Comparison of ENCODE assay signal across 32 cellular contexts in genomic region chr10:49162761-49163160, GRCh38. TPM values are rescaled to one million over a fixed set of nuclear protein-coding genes. Genes with fewer than 3 reads are reported as not detected.
DNase-seq lines count a peak whose midpoint lies in the region; ATAC-seq, FAIRE-seq and TF ChIP-seq lines count a peak whose summit lies in the region.
"Had no signal": no experiment of that assay in that cellular context is flagged by ENCODE, and none has a peak within 500 bp of the region (broad histone marks: within the 10 kb centered on the region; RNA-seq: fewer than 3 reads in every experiment).

No MANE protein-coding gene starts in this region.

- H2AFZ ChIP-seq in H1 (ENCODE audit: low read length) = no peak overlapping the region
- H2AFZ ChIP-seq: PC-9 had no signal

- no peak overlapping the region for H3K14ac ChIP-seq in H1 (ENCODE audit: insufficient read length)

- H3K36me3 ChIP-seq in H1 (ENCODE audit: control insufficient read depth in 2 of 4, insufficient read depth in 4 of 4, low read length in 3 of 4) (no peaks in the 10 kb centered on the region), colonic mucosa (no peaks in the 10 kb centered on the region)
- H3K36me3 ChIP-seq: BE2C, SJCRH30 had no signal

- H3K4me3 Mint-ChIP-seq in activated CD4-positive, alpha-beta T cell treated with anti-CD3 and anti-CD28 coated beads for 36 hours = no peak overlapping the region
- no peak overlapping the region for H3K4me3 Mint-ChIP-seq in osteocyte (ENCODE audit: unreplicated experiment)
- H3K4me3 Mint-ChIP-seq: CD14-positive monocyte; CD8-positive, alpha-beta memory T cell had no signal

- peaks cover 0 to 2% (median under 1%) of the 10 kb centered on the region in 4 experiments; a peak in 3 of 7 replicates for H3K4me1 ChIP-seq in H1 (replicated peaks in 1 of 4; ENCODE audit: control insufficient read depth in 3 of 4, insufficient read depth in 4 of 4, low read length in 3 of 4)
- H3K4me1 ChIP-seq in colonic mucosa = no peaks in the 10 kb centered on the region
- H3K4me1 ChIP-seq: BE2C, SJCRH30 had no signal

- H3K4me1 Mint-ChIP-seq in activated CD4-positive, alpha-beta T cell treated with anti-CD3 and anti-CD28 coated beads for 36 hours = peaks cover 13% of the 10 kb centered on the region
- H3K4me1 Mint-ChIP-seq in osteocyte (ENCODE audit: unreplicated experiment) = no peaks in the 10 kb centered on the region

- H3K27me3 ChIP-seq in H1 (replicated peaks in 1 of 4; ENCODE audit: control insufficient read depth in 3 of 4, extremely low read depth in 1 of 4, insufficient read depth in 3 of 4, low read length in 3 of 4) (no peaks in the 10 kb centered on the region), colonic mucosa (no peaks in the 10 kb centered on the region)
- H3K27me3 ChIP-seq: BE2C, SJCRH30 had no signal

- no peak overlapping the region for H3K4me2 ChIP-seq in H1 (ENCODE audit: insufficient read depth in 1 of 2, low read depth in 2 of 2, low read length in 2 of 2)
- H3K4me2 ChIP-seq: PC-9 had no signal

- H3K56ac ChIP-seq in H1 (replicated peaks; ENCODE audit: insufficient read length, low read depth, low read length) = no peak overlapping the region

- no peak overlapping the region for H3K18ac ChIP-seq in H1 (ENCODE audit: extremely low read depth, low read length)

- DNase-seq in activated CD4-positive, alpha-beta T cell treated with anti-CD3 and anti-CD28 coated beads for 36 hours = no peak
- no peak for DNase-seq in activated CD4-positive, alpha-beta T cell treated with anti-CD3 and anti-CD28 coated beads, Interleukin-2, amount 50 U/mL, for 4 hours
- DNase-seq in H1 (ENCODE audit: low read depth in 1 of 2, low spot score in 2 of 2) = no peak
- DNase-seq in osteocyte (ENCODE audit: extremely low spot score, unreplicated experiment) = peak; percentile 82
- no peak for DNase-seq in colonic mucosa
- DNase-seq: ACHN; BE2C; CD8-positive, alpha-beta memory T cell; DMS 273 treated with DMSO at 0.1 percent for 48 hours; DMS79; EL; GDM1; GOT3; HCEC 1CT; Kasumi-1; NCI-H1092 treated with DMSO at 0.1 percent for 48 hours; NCI-H1436; NCI-H187 treated with DMSO at 0.1 percent for 48 hours; NCI-H2171 treated with DMSO at 0.1 percent for 48 hours; NCI-H524 treated with DMSO at 0.1 percent for 48 hours; NCI-H82; PC-9; SJCRH30 had no signal

- no peaks in the 10 kb centered on the region for H3K79me2 ChIP-seq in H1 (ENCODE audit: control insufficient read depth in 1 of 2, insufficient read depth in 2 of 2, low read length in 2 of 2)

- H3K4ac ChIP-seq in H1 (replicated peaks; ENCODE audit: insufficient read length, low read depth, low read length) = no peak overlapping the region

- no peak overlapping the region for H2BK15ac ChIP-seq in H1 (ENCODE audit: low read length)

- H3K23me2 ChIP-seq in H1 (ENCODE audit: low read depth, low read length) = no peaks in the 10 kb centered on the region

- CTCF ChIA-PET in activated CD4-positive, alpha-beta T cell treated with anti-CD3 and anti-CD28 coated beads for 36 hours (lab: Charles Lee) = no interaction called here
- CTCF ChIA-PET in H1 (lab: Charles Lee; ENCODE audit: partially characterized antibody) = interaction anchor here (0.5 to 5.5 kb wide), 15 partner anchors 8 to 506 kb away, joined by 3 to 49 read pairs (median 7); no protein-coding TSS in a partner anchor

- TF ChIP-seq RAD21 in H1 (IDR thresholded peaks at IDR 0.05 in 1 of 2, conservative IDR thresholded peaks at IDR 0.05 in 1 of 2; ENCODE audit: low read depth in 2 of 2, low read length in 2 of 2) = no peak

- no peak for TF ChIP-seq POLR2A in H1 (IDR thresholded peaks at IDR 0.05; ENCODE audit: control extremely low read depth in 1 of 2, low read depth in 2 of 2, low read length in 2 of 2)

- H3K23ac ChIP-seq in H1 (ENCODE audit: insufficient read length) = no peak overlapping the region

- no peak for TF ChIP-seq EP300 in H1 (IDR thresholded peaks at IDR 0.05; ENCODE audit: borderline replicate concordance in 1 of 2, low read depth in 2 of 2, low read length in 2 of 2)

- H3K27ac Mint-ChIP-seq in activated CD4-positive, alpha-beta T cell treated with anti-CD3 and anti-CD28 coated beads for 36 hours = peak overlapping the region; percentile 2
- no peak overlapping the region for H3K27ac Mint-ChIP-seq in osteocyte (ENCODE audit: unreplicated experiment)

- no peaks in the 10 kb centered on the region for H3K36me3 Mint-ChIP-seq in activated CD4-positive, alpha-beta T cell treated with anti-CD3 and anti-CD28 coated beads for 36 hours (ENCODE audit: low read depth)
- H3K36me3 Mint-ChIP-seq in osteocyte (ENCODE audit: unreplicated experiment) = no peaks in the 10 kb centered on the region

- TF ChIP-seq CTCF in H1 (IDR thresholded peaks at IDR 0.05; ENCODE audit: control extremely low read depth in 1 of 3, insufficient read depth in 1 of 3, low read depth in 1 of 3, low read length in 3 of 3) = no peak
- no peak for TF ChIP-seq CTCF in osteocyte (IDR thresholded peaks at IDR 0.05)
- TF ChIP-seq CTCF in colonic mucosa (IDR thresholded peaks at IDR 0.05) = no peak

- ATAC-seq in activated CD4-positive, alpha-beta T cell treated with anti-CD3 and anti-CD28 coated beads for 36 hours = no peak
- ATAC-seq in HG02610 (IDR thresholded peaks at IDR 0.05; ENCODE audit: unreplicated experiment) (no peak), GM19397 (IDR thresholded peaks at IDR 0.05; ENCODE audit: unreplicated experiment) (no peak)
- ATAC-seq: GM12878, Right ventricle myocardium inferior had no signal

- H2BK12ac ChIP-seq in H1 (ENCODE audit: low read depth, low read length) = no peak overlapping the region

- H3K9me3 Mint-ChIP-seq in activated CD4-positive, alpha-beta T cell treated with anti-CD3 and anti-CD28 coated beads for 36 hours (ENCODE audit: low read depth) = no peaks in the 10 kb centered on the region
- H3K9me3 Mint-ChIP-seq in osteocyte (ENCODE audit: unreplicated experiment) = no peaks in the 10 kb centered on the region
- H3K9me3 Mint-ChIP-seq: CD14-positive monocyte had no signal

- H3K9ac ChIP-seq in H1 (replicated peaks in 1 of 4; ENCODE audit: extremely low read depth in 1 of 4, low read depth in 3 of 4, low read length in 3 of 4) = no peak overlapping the region
- H3K9ac ChIP-seq in colonic mucosa (ENCODE audit: low read depth in 2 of 2, low read length in 2 of 2) = no peak overlapping the region

- H3K79me1 ChIP-seq in H1 (ENCODE audit: low read depth, low read length) = no peaks in the 10 kb centered on the region

- H2AK5ac ChIP-seq in H1 (ENCODE audit: low read depth, low read length) = no peak overlapping the region

- no peak overlapping the region for H2BK120ac ChIP-seq in H1 (replicated peaks; ENCODE audit: low read depth, low read length)

- H2BK20ac ChIP-seq in H1 (ENCODE audit: low read length) = no peak overlapping the region

- POLR2A ChIA-PET in activated CD4-positive, alpha-beta T cell treated with anti-CD3 and anti-CD28 coated beads for 36 hours (lab: Charles Lee) = no interaction called here
- POLR2A ChIA-PET in H1 (lab: Charles Lee; ENCODE audit: partially characterized antibody) = no interaction called here

- no peak overlapping the region for H4K8ac ChIP-seq in H1 (ENCODE audit: extremely low read depth, insufficient read depth, low read length)

- H3K27ac ChIP-seq in H1 (ENCODE audit: low read depth, low read length) (no peak overlapping the region), colonic mucosa (no peak overlapping the region)
- H3K27ac ChIP-seq: 22Rv1, HL-60, PC-9, SJCRH30 had no signal

- H3K27me3 Mint-ChIP-seq in activated CD4-positive, alpha-beta T cell treated with anti-CD3 and anti-CD28 coated beads for 36 hours = peaks cover under 1% of the 10 kb centered on the region
- H3K27me3 Mint-ChIP-seq in osteocyte (ENCODE audit: unreplicated experiment) = peaks cover 18% of the 10 kb centered on the region

- intact Hi-C loops in activated CD4-positive, alpha-beta T cell treated with anti-CD3 and anti-CD28 coated beads for 36 hours (cut with DNase I, micrococcal nuclease) = loop anchor here in 1 of 2 experiments (5.0 kb wide), 1 partner anchor 85 kb away; no protein-coding TSS in a partner anchor
- intact Hi-C loops in colonic mucosa (cut with DNase I) = loop anchor here (5.0 kb wide), 3 partner anchors 180 to 505 kb away; no protein-coding TSS in a partner anchor

- WGBS in H1 (ENCODE audit: extremely low coverage in 1 of 2, insufficient coverage in 1 of 2, insufficient read length in 1 of 2, insufficient replicate concordance in 2 of 2, low coverage in 1 of 2, low lambda C conversion rate in 2 of 2, missing lambda C conversion rate in 1 of 2), 2 experiments = 87% methylated on average over 6 of the region's 6 CpGs; no CpG with 5 or more reads in 1 of the 2 experiments

- FAIRE-seq in H1 (lab: Jason Lieb, UNC) = no peak
- FAIRE-seq: GM12878 had no signal

- H3K9me3 ChIP-seq in H1 (ENCODE audit: insufficient read depth in 2 of 2, low read depth in 1 of 2, low read length in 1 of 2) (no peaks in the 10 kb centered on the region), colonic mucosa (no peaks in the 10 kb centered on the region)
- H3K9me3 ChIP-seq: BE2C, SJCRH30 had no signal

- no peaks in the 10 kb centered on the region for H4K20me1 ChIP-seq in H1 (replicated peaks in 1 of 2; ENCODE audit: control insufficient read depth in 1 of 2, insufficient read depth in 2 of 2, low read length in 2 of 2)

- H4K91ac ChIP-seq in H1 (replicated peaks; ENCODE audit: insufficient read length, low read length) = no peak overlapping the region

- H2BK5ac ChIP-seq in H1 (ENCODE audit: low read depth, low read length) = no peak overlapping the region; the same call in 1 of the 2 replicates

- H3K4me3 ChIP-seq in H1 (ENCODE audit: extremely low read depth in 1 of 4, insufficient read depth in 2 of 4, low read depth in 3 of 4, low read length in 4 of 4) (no peak overlapping the region), colonic mucosa (no peak overlapping the region)
- H3K4me3 ChIP-seq: GM12878, PC-9, SJCRH30 had no signal

- H4K5ac ChIP-seq in H1 (ENCODE audit: insufficient read length, low read depth, low read length) = no peak overlapping the region

RNA-seq across cellular contexts. Expression of gene TMEM273, which starts 25.4 kb away (rescaled TPM):
- 10 to 100 TPM; 26.5 to 28.0 TPM for total RNA-seq in activated CD4-positive, alpha-beta T cell treated with anti-CD3 and anti-CD28 coated beads for 36 hours
- not detected in 2 replicates for total RNA-seq in H1 (2021; fragmentation: NEBNext Ultra II Directional; extraction: Animal tissue kit (Norgen Biotek cat#: 25700))
- not detected in 2 replicates for polyA plus RNA-seq in H1 (2011; rRNA removed)
- 0.14 TPM for polyA plus RNA-seq in H1 (2011; cell fraction: cytosol; rRNA removed)
- polyA plus RNA-seq in H1 (2011; cell fraction: nucleus; rRNA removed) = not detected
- not detected in 4 replicates for polyA plus RNA-seq in H1 (2012, experiment 1 of 2)
- polyA plus RNA-seq in H1 (2012, experiment 2 of 2) = not detected
- polyA plus RNA-seq in H1 (2013, experiment 1 of 2) = 0.02 TPM
- 0.07 TPM for polyA plus RNA-seq in H1 (2013, experiment 2 of 2)
- 0.16 TPM in 1 of 2 replicates, not detected in the other for polyA minus RNA-seq in H1 (2011; rRNA and poly(A)+ RNA removed)
- not detected for polyA minus RNA-seq in H1 (2011; cell fraction: cytosol; rRNA and poly(A)+ RNA removed)
- not detected for polyA minus RNA-seq in H1 (2011; cell fraction: nucleus; rRNA and poly(A)+ RNA removed)
- total RNA-seq in osteocyte (not detected in 2 replicates), colonic mucosa (1 to 10 TPM; 3.4 to 5.1 TPM)
- total RNA-seq: M059J, RPMI7951 had no signal

RNA-seq across cellular contexts. Expression of gene FAM170B, which starts 28.9 kb away (rescaled TPM):
- total RNA-seq in activated CD4-positive, alpha-beta T cell treated with anti-CD3 and anti-CD28 coated beads for 36 hours = not detected
- not detected in 2 replicates for total RNA-seq in H1 (2021; fragmentation: NEBNext Ultra II Directional; extraction: Animal tissue kit (Norgen Biotek cat#: 25700))
- not detected in 2 replicates for polyA plus RNA-seq in H1 (2011; rRNA removed)
- polyA plus RNA-seq in H1 (2011; cell fraction: cytosol; rRNA removed) = not detected
- polyA plus RNA-seq in H1 (2011; cell fraction: nucleus; rRNA removed) = not detected
- polyA plus RNA-seq in H1 (2012, experiment 1 of 2) = not detected in 4 replicates
- polyA plus RNA-seq in H1 (2012, experiment 2 of 2) = not detected
- not detected for polyA plus RNA-seq in H1 (2013, experiment 1 of 2)
- not detected for polyA plus RNA-seq in H1 (2013, experiment 2 of 2)
- polyA minus RNA-seq in H1 (2011; rRNA and poly(A)+ RNA removed) = not detected in 2 replicates
- not detected for polyA minus RNA-seq in H1 (2011; cell fraction: cytosol; rRNA and poly(A)+ RNA removed)
- not detected for polyA minus RNA-seq in H1 (2011; cell fraction: nucleus; rRNA and poly(A)+ RNA removed)
- total RNA-seq in osteocyte = not detected in 2 replicates
- not detected for total RNA-seq in colonic mucosa
- total RNA-seq: CD8-positive, alpha-beta memory T cell; GM12878; M059J; PC-9; Right ventricle myocardium inferior; RPMI7951; SJCRH30 had no signal
- polyA plus RNA-seq: CD14-positive monocyte; CD8-positive, alpha-beta memory T cell; GM12878 had no signal

RNA-seq across cellular contexts. Expression of gene VSTM4, which starts 47.4 kb away (rescaled TPM):
- total RNA-seq in activated CD4-positive, alpha-beta T cell treated with anti-CD3 and anti-CD28 coated beads for 36 hours = under 1 TPM; 0.07 to 0.11 TPM
- 0.69 and 0.73 TPM in 2 replicates for total RNA-seq in H1 (2021; fragmentation: NEBNext Ultra II Directional; extraction: Animal tissue kit (Norgen Biotek cat#: 25700))
- 0.48 and 0.63 TPM in 2 replicates for polyA plus RNA-seq in H1 (2011; rRNA removed)
- polyA plus RNA-seq in H1 (2011; cell fraction: cytosol; rRNA removed) = 0.50 TPM
- polyA plus RNA-seq in H1 (2011; cell fraction: nucleus; rRNA removed) = 0.70 TPM
- 0.56 to 0.81 TPM (median 0.68 TPM) in 4 replicates for polyA plus RNA-seq in H1 (2012, experiment 1 of 2)
- 0.21 TPM for polyA plus RNA-seq in H1 (2012, experiment 2 of 2)
- polyA plus RNA-seq in H1 (2013, experiment 1 of 2) = 0.65 TPM
- polyA plus RNA-seq in H1 (2013, experiment 2 of 2) = 0.66 TPM
- polyA minus RNA-seq in H1 (2011; rRNA and poly(A)+ RNA removed) = 0.54 and 1.2 TPM in 2 replicates
- polyA minus RNA-seq in H1 (2011; cell fraction: cytosol; rRNA and poly(A)+ RNA removed) = not detected
- polyA minus RNA-seq in H1 (2011; cell fraction: nucleus; rRNA and poly(A)+ RNA removed) = 1.2 TPM
- total RNA-seq in osteocyte (0.70 and 0.81 TPM in 2 replicates), colonic mucosa (1 to 10 TPM; 1.2 to 3.1 TPM)
- total RNA-seq: GM12878, M059J, PC-9 had no signal
- polyA plus RNA-seq: CD14-positive monocyte; CD8-positive, alpha-beta memory T cell had no signal

Comparison
In these comparisons a context has a peak if more than half of its experiments do, and no peak if none do; other contexts are left out.
1. RNA of gene TMEM273, which starts 25.4 kb away (total RNA-seq): 26.5 to 28.0 TPM in activated CD4-positive, alpha-beta T cell treated with anti-CD3 and anti-CD28 coated beads for 36 hours; 3.4 to 5.1 TPM in colonic mucosa, not detected in H1 and not detected in osteocyte; every median in the first group is over 4 times any median in the second.